Comparison of ENCODE assay signal across 22 cellular contexts in genomic region chr17:51650772-51651171, GRCh38.
DNase-seq lines count a peak whose midpoint lies in the region; ATAC-seq and TF ChIP-seq lines count a peak whose summit lies in the region.
"Had no signal": no experiment of that assay in that cellular context is flagged by ENCODE, and none has a peak within 500 bp of the region (broad histone marks: within the 10 kb centered on the region; RNA-seq: fewer than 3 reads in every experiment).

No MANE protein-coding gene starts in this region.

- no peaks in the 10 kb centered on the region for H3K36me3 ChIP-seq in BLaER1 treated with 17β-estradiol and CSF1 and Interleukin-3, amounts not matched to agents 10 nM and 100 nM
- H3K36me3 ChIP-seq: HAP-1, SJCRH30 had no signal

- TF ChIP-seq CTCF in nephron progenitor cell (IDR thresholded peaks at IDR 0.05) = no peak

- peak; percentile 19 to 41 for DNase-seq in NCI-H2081 (lab: John Stamatoyannopoulos, UW)
- peak; percentile 57 for DNase-seq in NCI-H748 treated with DMSO at 0.1 percent for 48 hours (lab: John Stamatoyannopoulos, UW)
- no peak for DNase-seq in nephron progenitor cell
- no peak for DNase-seq in left ventricle myocardium superior
- DNase-seq: Caco-2; CD8-positive, alpha-beta T cell; GOT3; IMR-90; KG1; MM.1S; NCI-H1436 treated with DMSO at 0.1 percent for 48 hours; NCI-H187 treated with DMSO at 0.1 percent for 48 hours; NCI-H446; NCI-H524 treated with DMSO at 0.1 percent for 48 hours; SJCRH30; T-helper 2 cell had no signal

- H3K4me1 Mint-ChIP-seq in nephron progenitor cell = peaks cover 14% of the 10 kb centered on the region

- ATAC-seq in GM18870 (IDR thresholded peaks at IDR 0.05; ENCODE audit: unreplicated experiment) (no peak), HG02970 (IDR thresholded peaks at IDR 0.05; ENCODE audit: low FRiP score, unreplicated experiment) (no peak), left ventricle myocardium superior (no peak)
- ATAC-seq: CD8-positive, alpha-beta T cell; GM12878; SK-N-SH treated with all-trans-retinoic acid at 6 μM for 48 hours had no signal

- intact Hi-C loops in left ventricle myocardium superior (cut with micrococcal nuclease) = no loop called here

- peaks cover 0 to 21% (median 19%) of the 10 kb centered on the region in 10 experiments; a peak in 18 of 20 replicates for H3K4me1 ChIP-seq in BLaER1 treated with 17β-estradiol and CSF1 and Interleukin-3, amounts not matched to agents 10 nM and 100 nM
- H3K4me1 ChIP-seq: Caco-2, HAP-1, SJCRH30 had no signal

- H3K4me3 Mint-ChIP-seq in nephron progenitor cell = no peak overlapping the region
- H3K4me3 Mint-ChIP-seq: CD8-positive, alpha-beta T cell had no signal

- H3K9me3 Mint-ChIP-seq in nephron progenitor cell = no peaks in the 10 kb centered on the region
- H3K9me3 Mint-ChIP-seq: CD8-positive, alpha-beta T cell had no signal

- H3K36me3 Mint-ChIP-seq in nephron progenitor cell (ENCODE audit: low read depth) = no peaks in the 10 kb centered on the region
- H3K36me3 Mint-ChIP-seq: CD8-positive, alpha-beta T cell had no signal

- no peaks in the 10 kb centered on the region for H3K27me3 ChIP-seq in BLaER1 treated with 17β-estradiol and CSF1 and Interleukin-3, amounts not matched to agents 10 nM and 100 nM
- H3K27me3 ChIP-seq: SJCRH30 had no signal

- no peaks in the 10 kb centered on the region for H4K20me1 ChIP-seq in BLaER1 treated with 17β-estradiol and CSF1 and Interleukin-3, amounts not matched to agents 10 nM and 100 nM

- H3K9me3 ChIP-seq in BLaER1 treated with 17β-estradiol and CSF1 and Interleukin-3, amounts not matched to agents 10 nM and 100 nM (replicated peaks in 1 of 11) = no peaks in the 10 kb centered on the region
- H3K9me3 ChIP-seq: Caco-2, HAP-1, SJCRH30 had no signal

- H3K9ac ChIP-seq in BLaER1 treated with 17β-estradiol and CSF1 and Interleukin-3, amounts not matched to agents 10 nM and 100 nM = no peak overlapping the region

- H3K27ac ChIP-seq in BLaER1 treated with 17β-estradiol and CSF1 and Interleukin-3, amounts not matched to agents 10 nM and 100 nM = no peak overlapping the region
- H3K27ac ChIP-seq: SJCRH30 had no signal

- no peak overlapping the region for H3K4me3 ChIP-seq in BLaER1 treated with 17β-estradiol and CSF1 and Interleukin-3, amounts not matched to agents 10 nM and 100 nM
- H3K4me3 ChIP-seq: GM12878, HAP-1, SJCRH30 had no signal

- H3K4me2 ChIP-seq in BLaER1 treated with 17β-estradiol and CSF1 and Interleukin-3, amounts not matched to agents 10 nM and 100 nM = peak overlapping the region in 10 of 11 experiments; percentile 6 to 72 (median 60); a peak in 18 of 22 replicates

- H3K27ac Mint-ChIP-seq in nephron progenitor cell = peak overlapping the region; percentile 6
- H3K27ac Mint-ChIP-seq: CD8-positive, alpha-beta T cell had no signal

- peaks cover 18% of the 10 kb centered on the region for H3K27me3 Mint-ChIP-seq in nephron progenitor cell (ENCODE audit: low read depth, poor library complexity)

Comparison
In these comparisons a context has a peak if more than half of its experiments do, and no peak if none do; other contexts are left out.
1. DNase-seq: peak in NCI-H2081 (2 of 2) and NCI-H748 treated with DMSO at 0.1 percent for 48 hours (single experiment); none in nephron progenitor cell (single experiment) and left ventricle myocardium superior (single experiment).